ENCODE assay signal across 22 cellular contexts in the genomic region with DNA sequence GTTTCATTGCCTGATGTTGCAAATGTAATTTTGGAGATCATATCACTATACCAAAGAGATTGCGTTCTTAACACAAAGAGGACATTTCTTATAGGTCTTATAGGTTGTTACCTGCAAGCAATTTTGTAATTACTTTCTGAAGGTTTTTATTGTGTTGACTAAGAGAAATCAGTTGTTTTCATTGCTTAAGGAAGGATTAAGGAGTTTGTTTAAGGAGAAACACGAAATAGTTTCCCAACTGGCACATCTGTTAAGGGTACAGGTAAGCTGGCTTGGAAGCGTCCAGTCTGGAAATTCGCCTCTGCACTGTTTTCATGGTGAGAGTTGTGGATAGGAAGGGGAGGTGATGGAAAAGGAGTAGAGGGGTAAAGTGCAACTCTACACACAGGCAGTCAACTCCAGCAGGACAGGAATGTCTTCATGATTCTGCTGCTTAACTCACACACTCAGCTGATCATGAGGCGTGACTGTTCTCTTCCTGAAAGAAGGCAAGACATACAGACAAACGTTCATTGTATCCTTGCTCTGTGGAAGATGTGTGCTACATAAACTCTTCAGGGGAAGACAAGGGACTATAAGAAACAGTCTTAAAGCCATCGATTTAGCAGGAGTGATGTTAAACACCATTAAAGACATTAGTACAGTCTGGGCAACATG.
A peak's percentile ranks its signal among the peaks of the same experiment; 100 is the strongest.
DNase-seq lines count a peak whose midpoint lies in the region; ATAC-seq, FAIRE-seq and TF ChIP-seq lines count a peak whose summit lies in the region.
"Had no signal": no experiment of that assay in that cellular context is flagged by ENCODE, and none has a peak within 500 bp of the region (broad histone marks: within the 10 kb centered on the region; RNA-seq: fewer than 3 reads in every experiment).

No MANE protein-coding gene starts in this region.

- no peak overlapping the region for H3K14ac ChIP-seq in IMR-90 (replicated peaks; ENCODE audit: low read depth, low read length)

- no peak for ATAC-seq in IMR-90 (ENCODE audit: low read depth)
- no peak for ATAC-seq in GM12878
- ATAC-seq: Panc1 had no signal

- SMC1A ChIA-PET in GM12878 (lab: Charles Lee; ENCODE audit: uncharacterized antibody, unreplicated experiment): no interaction called here

- H4K91ac ChIP-seq in IMR-90 (ENCODE audit: insufficient read depth, low read depth, low read length): no peak overlapping the region

- peaks cover 8% of the 10 kb centered on the region for H3K4me1 ChIP-seq in IMR-90 (ENCODE audit: control insufficient read depth, insufficient read depth, low read length)
- H3K4me1 ChIP-seq in GM12878 (ENCODE audit: control insufficient read depth, insufficient read depth, low read length): no peaks in the 10 kb centered on the region

- H2BK15ac ChIP-seq in IMR-90 (ENCODE audit: low read depth, low read length): no peak overlapping the region

- no peak for FAIRE-seq in GM12878 (lab: Jason Lieb, UNC)
- FAIRE-seq: D721Med had no signal

- whole genome bisulfite sequencing in IMR-90 (ENCODE audit: extremely low coverage in 2 of 2, insufficient read length in 1 of 2), 2 experiments: 71% methylated on average over 1 of the region's 7 CpGs; no CpG with 5 or more reads in 1 of the 2 experiments
- whole genome bisulfite sequencing in GM12878 (ENCODE audit: insufficient coverage, insufficient replicate concordance, low lambda C conversion rate, missing lambda C conversion rate): 54% methylated on average over 7 of the region's 7 CpGs

- no peak overlapping the region for H3K9ac ChIP-seq in IMR-90 (ENCODE audit: low read depth, low read length)
- H3K9ac ChIP-seq in GM12878 (ENCODE audit: control insufficient read depth, insufficient read depth, low read length): no peak overlapping the region
- H3K9ac ChIP-seq: KMS-11 had no signal

- H4K5ac ChIP-seq in IMR-90 (ENCODE audit: low read depth, low read length): no peak overlapping the region

- no peak overlapping the region for H4K8ac ChIP-seq in IMR-90 (ENCODE audit: low read depth in 2 of 2, low read length in 2 of 2)

- POLR2A ChIA-PET in IMR-90 (lab: Charles Lee; ENCODE audit: unreplicated experiment) (no interaction called here), GM12878 (lab: Charles Lee) (no interaction called here)

- no peak overlapping the region for H3K18ac ChIP-seq in IMR-90 (ENCODE audit: low read depth, low read length)

- H2AK5ac ChIP-seq in IMR-90 (ENCODE audit: low read depth, low read length): peak overlapping the region; percentile 13; the same call in 1 of the 2 replicates

- H2BK120ac ChIP-seq in IMR-90 (ENCODE audit: low read depth, low read length): no peak overlapping the region

- no peak for TF ChIP-seq CTCF in IMR-90 (conservative IDR thresholded peaks at IDR 0.05; ENCODE audit: low read depth, low read length)
- TF ChIP-seq CTCF in GM12878 (IDR thresholded peaks at IDR 0.05 in 2 of 3, conservative IDR thresholded peaks at IDR 0.05 in 1 of 3; ENCODE audit: control insufficient read depth in 2 of 3, extremely low read depth in 1 of 3, insufficient read depth in 1 of 3, low read depth in 3 of 3, low read length in 3 of 3): no peak

- H3K79me2 ChIP-seq in GM12878 (ENCODE audit: control insufficient read depth, insufficient read depth, low read length): no peaks in the 10 kb centered on the region

- dilution Hi-C loops in IMR-90 (cut with HindIII; ENCODE audit: low sequenced_read_pairs, unreplicated experiment): no loop called here

- no peak overlapping the region for H3K4me3 ChIP-seq in IMR-90 (ENCODE audit: insufficient read depth, low read depth, low read length)
- no peak overlapping the region for H3K4me3 ChIP-seq in GM12878
- H3K4me3 ChIP-seq: BLaER1 treated with 17β-estradiol and CSF1 and Interleukin-3, amounts not matched to agents 10 nM and 100 nM; SJSA1 had no signal

- H3K23ac ChIP-seq in IMR-90 (ENCODE audit: low read depth, low read length): no peak overlapping the region

- H3K36me3 ChIP-seq in IMR-90 (ENCODE audit: control insufficient read depth, insufficient read depth, low read length): no peaks in the 10 kb centered on the region
- H3K36me3 ChIP-seq in GM12878 (ENCODE audit: control insufficient read depth in 2 of 2, insufficient read depth in 2 of 2, low read length in 1 of 2): no peaks in the 10 kb centered on the region
- H3K36me3 ChIP-seq: BLaER1 treated with 17β-estradiol and CSF1 and Interleukin-3, amounts not matched to agents 10 nM and 100 nM; SJSA1 had no signal

- CTCF ChIA-PET in IMR-90 (lab: Yijun Ruan, JAX) (interaction anchor here (0.6 kb wide), 1 partner anchor 16 kb away, joined by 3 read pairs; no protein-coding TSS in a partner anchor), GM12878 (lab: Yijun Ruan, JAX) (interaction anchor here (0.7 to 3.1 kb wide), 4 partner anchors 14 to 139 kb away, joined by 3 to 28 read pairs (median 20); no protein-coding TSS in a partner anchor)

- no peak overlapping the region for H3K27ac ChIP-seq in IMR-90 (ENCODE audit: insufficient read depth, low read length)
- H3K27ac ChIP-seq in GM12878 (ENCODE audit: control insufficient read depth, insufficient read depth): no peak overlapping the region
- H3K27ac ChIP-seq: KMS-11, SJSA1 had no signal

- intact Hi-C loops in IMR-90 (cut with micrococcal nuclease) (no loop called here), GM12878 (cut with micrococcal nuclease; ENCODE audit: unreplicated experiment) (no loop called here)

- H2AFZ ChIP-seq in IMR-90 (replicated peaks; ENCODE audit: low read length, poor library complexity) (no peak overlapping the region), GM12878 (ENCODE audit: control insufficient read depth, low read depth, low read length) (no peak overlapping the region)

- no peak overlapping the region for H3K4me2 ChIP-seq in IMR-90 (ENCODE audit: low read depth, low read length)
- no peak overlapping the region for H3K4me2 ChIP-seq in GM12878 (ENCODE audit: control insufficient read depth, insufficient read depth)
- H3K4me2 ChIP-seq: KMS-11 had no signal

- H3K79me1 ChIP-seq in IMR-90 (ENCODE audit: low read depth in 1 of 2, low read length in 2 of 2): no peaks in the 10 kb centered on the region

- no peak overlapping the region for H2AK9ac ChIP-seq in IMR-90 (replicated peaks; ENCODE audit: low read depth, low read length, poor library complexity)

- no peak overlapping the region for H3K56ac ChIP-seq in IMR-90 (ENCODE audit: extremely low read depth, insufficient read depth, low read length)

- no peak overlapping the region for H2BK20ac ChIP-seq in IMR-90 (ENCODE audit: low read depth, low read length)

- in situ Hi-C loops in IMR-90 (cut with MboI; ENCODE audit: low sequenced_read_pairs): no loop called here
- in situ Hi-C loops in GM12878 (cut with MboI): no loop called here

- H2BK5ac ChIP-seq in IMR-90 (ENCODE audit: low read depth, low read length, poor library complexity, severe bottlenecking): no peak overlapping the region

- H3K9me1 ChIP-seq in IMR-90 (ENCODE audit: insufficient read depth, low read length): peaks cover 2% of the 10 kb centered on the region; the same call in 1 of the 2 replicates

- H3K9me3 ChIP-seq in IMR-90 (ENCODE audit: control insufficient read depth, insufficient read depth, low read length) (no peaks in the 10 kb centered on the region), GM12878 (replicated peaks; ENCODE audit: control insufficient read depth, insufficient read depth, low read length) (no peaks in the 10 kb centered on the region)
- H3K9me3 ChIP-seq: BLaER1 treated with 17β-estradiol and CSF1 and Interleukin-3, amounts not matched to agents 10 nM and 100 nM; SJSA1 had no signal

- H4K20me1 ChIP-seq in IMR-90 (ENCODE audit: insufficient read depth, low read length): no peaks in the 10 kb centered on the region
- no peaks in the 10 kb centered on the region for H4K20me1 ChIP-seq in GM12878 (ENCODE audit: control insufficient read depth, insufficient read depth)
- H4K20me1 ChIP-seq: BLaER1 treated with 17β-estradiol and CSF1 and Interleukin-3, amounts not matched to agents 10 nM and 100 nM had no signal

- no peak for TF ChIP-seq RAD21 in IMR-90 (IDR thresholded peaks at IDR 0.05; ENCODE audit: low read length)
- TF ChIP-seq RAD21 in GM12878 (IDR thresholded peaks at IDR 0.05; ENCODE audit: insufficient read depth, low read depth, low read length): no peak

- RAD21 ChIA-PET in GM12878 (lab: Charles Lee; ENCODE audit: unreplicated experiment): no interaction called here

- TF ChIP-seq POLR2A in IMR-90 (IDR thresholded peaks at IDR 0.05; ENCODE audit: low read depth, low read length): no peak
- no peak for TF ChIP-seq POLR2A in GM12878 (IDR thresholded peaks at IDR 0.05; ENCODE audit: low read depth, low read length)

- no peak overlapping the region for H3K4ac ChIP-seq in IMR-90 (ENCODE audit: low read depth, low read length)

- no peak for DNase-seq in IMR-90
- no peak for DNase-seq in GM12878 (ENCODE audit: low read depth, low spot score)
- DNase-seq in kidney glomerular epithelial cell (lab: John Stamatoyannopoulos, UW): peak; percentile 8
- DNase-seq in renal cortical epithelial cell (ENCODE audit: low read depth): peak; percentile 36
- DNase-seq in retina: no peak
- no peak for DNase-seq in H4 (ENCODE audit: low spot score)
- no peak for DNase-seq in stimulated activated CD4-positive, alpha-beta T cell treated with anti-CD3 and anti-CD28 coated beads, Interleukin-4, amount 100 ng/mL, for 1 hour
- no peak for DNase-seq in activated CD4-positive, alpha-beta T cell treated with anti-CD3 and anti-CD28 coated beads, Interleukin-2, amount 50 U/mL, for 48 hours
- DNase-seq: CD8-positive, alpha-beta memory T cell; DMS79; H9; HFFc6; NCI-H1105; NCI-H2029 treated with DMSO at 0.1 percent for 48 hours; NCI-H226; NCI-H510A treated with DMSO at 0.1 percent for 48 hours; NCI-H748 treated with DMSO at 0.1 percent for 48 hours had no signal

- TF ChIP-seq EP300 in GM12878 (IDR thresholded peaks at IDR 0.05; ENCODE audit: borderline replicate concordance in 1 of 2, control insufficient read depth in 1 of 2, low read depth in 2 of 2, low read length in 2 of 2): no peak

- H3K27me3 ChIP-seq in IMR-90 (ENCODE audit: control insufficient read depth, insufficient read depth, low read length) (no peaks in the 10 kb centered on the region), GM12878 (replicated peaks in 1 of 2; ENCODE audit: control insufficient read depth in 2 of 2, insufficient read depth in 2 of 2, low read length in 1 of 2) (no peaks in the 10 kb centered on the region)
- H3K27me3 ChIP-seq: BLaER1 treated with 17β-estradiol and CSF1 and Interleukin-3, amounts not matched to agents 10 nM and 100 nM; SJSA1 had no signal

- BruUV-seq in IMR-90 (replicated peaks; lab: Mats Ljungman, UMichigan) (no TSS peak), GM12878 (replicated peaks; lab: Mats Ljungman, UMichigan) (no TSS peak)

TF ChIP-seq in IMR-90, 13 proteins besides CTCF, POLR2A, EP300 and RAD21 (continues in another document):
- TF ChIP-seq FOS (IDR thresholded peaks at IDR 0.05; ENCODE audit: low read depth, low read length): no peak
- no peak for TF ChIP-seq NFE2L2 (IDR thresholded peaks at IDR 0.05; ENCODE audit: low read depth, low read length)
- no peak for TF ChIP-seq BHLHE40 (IDR thresholded peaks at IDR 0.05; ENCODE audit: low read depth, low read length)

TF ChIP-seq in GM12878, 131 proteins besides CTCF, POLR2A, EP300 and RAD21:
- TF ChIP-seq NRF1 (conservative IDR thresholded peaks at IDR 0.05; ENCODE audit: low read depth, low read length) (no peak), PAX5 (IDR thresholded peaks at IDR 0.05; ENCODE audit: borderline replicate concordance, low read depth, low read length) (0 out of 2 replicates have a peak, but pooled peaks have one; percentile 11)

Comparison
In these comparisons a context has a peak if more than half of its experiments do, and no peak if none do; other contexts are left out.
1. DNase-seq: peak in kidney glomerular epithelial cell (single experiment) and renal cortical epithelial cell (single experiment); none in IMR-90 (single experiment), GM12878 (single experiment), retina (single experiment), H4 (single experiment), stimulated activated CD4-positive, alpha-beta T cell treated with anti-CD3 and anti-CD28 coated beads, Interleukin-4, amount 100 ng/mL, for 1 hour (single experiment) and activated CD4-positive, alpha-beta T cell treated with anti-CD3 and anti-CD28 coated beads, Interleukin-2, amount 50 U/mL, for 48 hours (0 of 2).